In the genomic region with DNA sequence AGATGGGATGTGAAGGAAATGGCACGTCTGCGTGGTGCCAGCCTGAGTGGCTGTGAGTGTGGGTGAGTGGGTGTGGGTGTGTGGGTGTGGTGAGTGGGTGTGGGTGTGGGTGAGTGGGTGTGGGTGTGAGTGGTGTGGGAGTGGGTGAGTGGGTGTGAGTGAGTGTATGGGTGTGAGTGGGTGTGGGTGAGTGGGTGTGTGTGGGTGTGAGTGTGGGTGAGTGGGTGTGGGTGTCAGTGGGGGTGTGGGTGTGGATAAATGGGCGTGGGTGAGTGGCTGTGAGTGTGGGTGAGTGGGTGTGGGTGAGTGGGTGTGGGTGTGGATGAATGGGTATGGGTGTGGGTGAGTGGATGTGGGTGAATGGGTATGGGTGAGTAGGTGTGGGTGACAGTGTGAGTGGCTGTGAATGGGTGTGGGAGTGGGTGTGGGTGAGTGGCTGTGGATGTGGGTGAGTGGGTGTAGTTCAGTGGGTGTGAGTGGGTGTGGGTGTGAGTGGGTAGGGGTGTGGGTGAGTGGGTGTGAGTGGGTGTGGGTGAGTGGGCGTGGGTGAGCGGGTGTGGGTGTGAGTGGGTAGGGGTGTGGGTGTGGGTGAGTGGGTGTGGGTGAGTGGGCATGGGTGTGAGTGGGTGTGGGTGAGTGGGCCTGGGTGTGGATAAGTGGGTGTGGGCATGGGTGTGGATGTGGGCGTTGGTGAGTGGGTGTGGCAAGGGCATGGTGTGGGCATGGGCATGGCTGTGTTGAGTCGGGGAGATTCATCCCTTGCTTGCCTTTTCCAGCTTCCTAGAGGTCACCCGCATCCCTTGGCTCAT, we compare ENCODE assay signal across 16 cellular contexts.
DNase-seq lines count a peak whose midpoint lies in the region; ATAC-seq and TF ChIP-seq lines count a peak whose summit lies in the region.
"Had no signal": no experiment of that assay in that cellular context is flagged by ENCODE, and none has a peak within 500 bp of the region (broad histone marks: within the 10 kb centered on the region; RNA-seq: fewer than 3 reads in every experiment).

No MANE protein-coding gene starts in this region.

- H3K9me3 Mint-ChIP-seq in activated CD8-positive, alpha-beta T cell treated with anti-CD3 and anti-CD28 coated beads for 36 hours: peaks cover 4% of the 10 kb centered on the region
- H3K9me3 Mint-ChIP-seq in activated CD8-positive, alpha-beta T cell treated with anti-CD3 and anti-CD28 coated beads, Interleukin-2, amount 10 ng/mL, durations not matched to agents 7 days and 5 days (ENCODE audit: insufficient read depth): no peaks in the 10 kb centered on the region
- H3K9me3 Mint-ChIP-seq in activated T-cell treated with anti-CD3 and anti-CD28 coated beads, Interleukin-2, amount 50 U/mL, for 24 hours: no peaks in the 10 kb centered on the region
- peaks cover 0 to 4% (median 0%) of the 10 kb centered on the region in 6 donors for H3K9me3 Mint-ChIP-seq in immature natural killer cell
- peaks cover 0 to 8% of the 10 kb centered on the region in 2 donors for H3K9me3 Mint-ChIP-seq in stimulated activated naive CD8-positive, alpha-beta T cell treated with anti-CD3 and anti-CD28 coated beads, Interleukin-15, amount 100 ng/mL, for 72 hours

- H3K4me1 ChIP-seq in ovary (ENCODE audit: insufficient read depth): peaks cover 36% of the 10 kb centered on the region

- TF ChIP-seq CTCF in activated CD8-positive, alpha-beta T cell treated with anti-CD3 and anti-CD28 coated beads for 36 hours (IDR thresholded peaks at IDR 0.05): no peak
- TF ChIP-seq CTCF in ovary (IDR thresholded peaks at IDR 0.05): no peak

- no peaks in the 10 kb centered on the region for H3K27me3 ChIP-seq in ovary
- H3K27me3 ChIP-seq: upper lobe of left lung had no signal

- peak overlapping the region; percentile 34 for H3K4me3 Mint-ChIP-seq in activated CD8-positive, alpha-beta T cell treated with anti-CD3 and anti-CD28 coated beads for 36 hours
- H3K4me3 Mint-ChIP-seq in activated CD8-positive, alpha-beta T cell treated with anti-CD3 and anti-CD28 coated beads, Interleukin-2, amount 10 ng/mL, durations not matched to agents 7 days and 5 days: no peak overlapping the region
- no peak overlapping the region for H3K4me3 Mint-ChIP-seq in activated T-cell treated with anti-CD3 and anti-CD28 coated beads, Interleukin-2, amount 50 U/mL, for 24 hours
- no peak overlapping the region for H3K4me3 Mint-ChIP-seq in immature natural killer cell
- peak overlapping the region in 1 of 2 donors; percentile 42 for H3K4me3 Mint-ChIP-seq in stimulated activated naive CD8-positive, alpha-beta T cell treated with anti-CD3 and anti-CD28 coated beads, Interleukin-15, amount 100 ng/mL, for 72 hours
- H3K4me3 Mint-ChIP-seq: T-helper 17 cell had no signal

- peak; percentile 34 for DNase-seq in activated CD8-positive, alpha-beta T cell treated with anti-CD3 and anti-CD28 coated beads for 36 hours
- no peak for DNase-seq in activated CD8-positive, alpha-beta T cell treated with anti-CD3 and anti-CD28 coated beads, Interleukin-2, amount 10 ng/mL, durations not matched to agents 7 days and 5 days
- peak; percentile 41 for DNase-seq in activated T-cell treated with anti-CD3 and anti-CD28 coated beads, Interleukin-2, amount 50 U/mL, for 24 hours
- DNase-seq in immature natural killer cell (peak; percentile 15 to 27 (median 22)), cerebellum (ENCODE audit: low spot score) (no peak), ovary (no peak)
- peak in 1 of 2 donors; percentile 20 for DNase-seq in stimulated activated naive CD8-positive, alpha-beta T cell treated with anti-CD3 and anti-CD28 coated beads, Interleukin-15, amount 100 ng/mL, for 72 hours
- DNase-seq: activated CD4-positive, CD25-positive, alpha-beta regulatory T cell; cerebellar nuclear complex; GOT3; NCI-H146; NCI-H345; occipital lobe; T-helper 17 cell had no signal

- 66 to 85% (median 71%) methylated on average over 8 of the region's 8 CpGs for WGBS in ovary, 3 donors

- no peak overlapping the region for H3K27ac ChIP-seq in ovary
- H3K27ac ChIP-seq: upper lobe of left lung had no signal

- H3K4me1 Mint-ChIP-seq in activated CD8-positive, alpha-beta T cell treated with anti-CD3 and anti-CD28 coated beads for 36 hours (ENCODE audit: low read depth): no peaks in the 10 kb centered on the region
- H3K4me1 Mint-ChIP-seq in activated CD8-positive, alpha-beta T cell treated with anti-CD3 and anti-CD28 coated beads, Interleukin-2, amount 10 ng/mL, durations not matched to agents 7 days and 5 days (ENCODE audit: low read depth): no peaks in the 10 kb centered on the region
- H3K4me1 Mint-ChIP-seq in activated T-cell treated with anti-CD3 and anti-CD28 coated beads, Interleukin-2, amount 50 U/mL, for 24 hours (ENCODE audit: low read depth): peaks cover 3% of the 10 kb centered on the region
- peaks cover 3 to 4% of the 10 kb centered on the region in 2 donors for H3K4me1 Mint-ChIP-seq in immature natural killer cell
- H3K4me1 Mint-ChIP-seq in stimulated activated naive CD8-positive, alpha-beta T cell treated with anti-CD3 and anti-CD28 coated beads, Interleukin-15, amount 100 ng/mL, for 72 hours: no peaks in the 10 kb centered on the region

- H3K36me3 ChIP-seq in ovary: no peaks in the 10 kb centered on the region
- H3K36me3 ChIP-seq: upper lobe of left lung had no signal

- H3K36me3 Mint-ChIP-seq in activated CD8-positive, alpha-beta T cell treated with anti-CD3 and anti-CD28 coated beads for 36 hours (ENCODE audit: low read depth): no peaks in the 10 kb centered on the region
- H3K36me3 Mint-ChIP-seq in activated CD8-positive, alpha-beta T cell treated with anti-CD3 and anti-CD28 coated beads, Interleukin-2, amount 10 ng/mL, durations not matched to agents 7 days and 5 days (ENCODE audit: low read depth): no peaks in the 10 kb centered on the region
- no peaks in the 10 kb centered on the region for H3K36me3 Mint-ChIP-seq in activated T-cell treated with anti-CD3 and anti-CD28 coated beads, Interleukin-2, amount 50 U/mL, for 24 hours (ENCODE audit: low read depth)
- H3K36me3 Mint-ChIP-seq in immature natural killer cell: no peaks in the 10 kb centered on the region

- H3K27ac Mint-ChIP-seq in activated CD8-positive, alpha-beta T cell treated with anti-CD3 and anti-CD28 coated beads for 36 hours: peak overlapping the region; percentile 57
- no peak overlapping the region for H3K27ac Mint-ChIP-seq in activated CD8-positive, alpha-beta T cell treated with anti-CD3 and anti-CD28 coated beads, Interleukin-2, amount 10 ng/mL, durations not matched to agents 7 days and 5 days
- H3K27ac Mint-ChIP-seq in activated T-cell treated with anti-CD3 and anti-CD28 coated beads, Interleukin-2, amount 50 U/mL, for 24 hours: peak overlapping the region; percentile 86
- peak overlapping the region in 5 of 6 donors; percentile 40 to 84 (median 60) for H3K27ac Mint-ChIP-seq in immature natural killer cell
- peak overlapping the region in 1 of 2 donors; percentile 92 for H3K27ac Mint-ChIP-seq in stimulated activated naive CD8-positive, alpha-beta T cell treated with anti-CD3 and anti-CD28 coated beads, Interleukin-15, amount 100 ng/mL, for 72 hours
- H3K27ac Mint-ChIP-seq: T-helper 17 cell had no signal

- no peak for ATAC-seq in activated CD8-positive, alpha-beta T cell treated with anti-CD3 and anti-CD28 coated beads for 36 hours
- no peak for ATAC-seq in activated CD8-positive, alpha-beta T cell treated with anti-CD3 and anti-CD28 coated beads, Interleukin-2, amount 10 ng/mL, durations not matched to agents 7 days and 5 days
- peak; percentile 53 for ATAC-seq in stimulated activated naive CD8-positive, alpha-beta T cell treated with anti-CD3 and anti-CD28 coated beads, Interleukin-15, amount 100 ng/mL, for 72 hours
- ATAC-seq in GM19351 (IDR thresholded peaks at IDR 0.05; ENCODE audit: unreplicated experiment): no peak
- ATAC-seq: T-helper 17 cell had no signal

- POLR2A ChIA-PET in activated CD8-positive, alpha-beta T cell treated with anti-CD3 and anti-CD28 coated beads for 36 hours (lab: Charles Lee): no interaction called here
- POLR2A ChIA-PET in activated CD8-positive, alpha-beta T cell treated with anti-CD3 and anti-CD28 coated beads, Interleukin-2, amount 10 ng/mL, durations not matched to agents 7 days and 5 days (lab: Charles Lee): no interaction called here

- no peaks in the 10 kb centered on the region for H3K9me3 ChIP-seq in ovary
- H3K9me3 ChIP-seq: upper lobe of left lung had no signal

- no peak for TF ChIP-seq EP300 in ovary (IDR thresholded peaks at IDR 0.05)

- CTCF ChIA-PET in activated CD8-positive, alpha-beta T cell treated with anti-CD3 and anti-CD28 coated beads for 36 hours (lab: Charles Lee): interaction anchor here (1.8 to 1.9 kb wide), 2 partner anchors 22 to 40 kb away, joined by 6 to 10 read pairs; no protein-coding TSS in a partner anchor
- CTCF ChIA-PET in activated CD8-positive, alpha-beta T cell treated with anti-CD3 and anti-CD28 coated beads, Interleukin-2, amount 10 ng/mL, durations not matched to agents 7 days and 5 days (lab: Charles Lee): interaction anchor here (0.9 kb wide), 1 partner anchor 40 kb away, joined by 3 read pairs; no protein-coding TSS in a partner anchor

- intact Hi-C loops in activated CD8-positive, alpha-beta T cell treated with anti-CD3 and anti-CD28 coated beads for 36 hours (cut with micrococcal nuclease): no loop called here
- intact Hi-C loops in ovary (cut with DNase I): no loop called here

- TF ChIP-seq POLR2A in ovary (IDR thresholded peaks at IDR 0.05): no peak

- no peak overlapping the region for H3K4me3 ChIP-seq in ovary
- H3K4me3 ChIP-seq: upper lobe of left lung had no signal

- no peaks in the 10 kb centered on the region for H3K27me3 Mint-ChIP-seq in activated CD8-positive, alpha-beta T cell treated with anti-CD3 and anti-CD28 coated beads for 36 hours
- no peaks in the 10 kb centered on the region for H3K27me3 Mint-ChIP-seq in activated CD8-positive, alpha-beta T cell treated with anti-CD3 and anti-CD28 coated beads, Interleukin-2, amount 10 ng/mL, durations not matched to agents 7 days and 5 days (ENCODE audit: low read depth)
- H3K27me3 Mint-ChIP-seq in activated T-cell treated with anti-CD3 and anti-CD28 coated beads, Interleukin-2, amount 50 U/mL, for 24 hours: no peaks in the 10 kb centered on the region
- H3K27me3 Mint-ChIP-seq in immature natural killer cell (ENCODE audit: low read depth in 3 of 3): peaks cover 2 to 17% (median 2%) of the 10 kb centered on the region in 3 donors
- H3K27me3 Mint-ChIP-seq in stimulated activated naive CD8-positive, alpha-beta T cell treated with anti-CD3 and anti-CD28 coated beads, Interleukin-15, amount 100 ng/mL, for 72 hours: no peaks in the 10 kb centered on the region
- H3K27me3 Mint-ChIP-seq: T-helper 17 cell had no signal

Comparison
In these comparisons a context has a peak if more than half of its experiments do, and no peak if none do; other contexts are left out.
1. DNase-seq: peak in activated CD8-positive, alpha-beta T cell treated with anti-CD3 and anti-CD28 coated beads for 36 hours (single experiment), activated T-cell treated with anti-CD3 and anti-CD28 coated beads, Interleukin-2, amount 50 U/mL, for 24 hours (single experiment) and immature natural killer cell (3 of 3); none in activated CD8-positive, alpha-beta T cell treated with anti-CD3 and anti-CD28 coated beads, Interleukin-2, amount 10 ng/mL, durations not matched to agents 7 days and 5 days (single experiment), cerebellum (single experiment) and ovary (0 of 5).